ENCODE assay signal across 8 cellular contexts in the genomic region with DNA sequence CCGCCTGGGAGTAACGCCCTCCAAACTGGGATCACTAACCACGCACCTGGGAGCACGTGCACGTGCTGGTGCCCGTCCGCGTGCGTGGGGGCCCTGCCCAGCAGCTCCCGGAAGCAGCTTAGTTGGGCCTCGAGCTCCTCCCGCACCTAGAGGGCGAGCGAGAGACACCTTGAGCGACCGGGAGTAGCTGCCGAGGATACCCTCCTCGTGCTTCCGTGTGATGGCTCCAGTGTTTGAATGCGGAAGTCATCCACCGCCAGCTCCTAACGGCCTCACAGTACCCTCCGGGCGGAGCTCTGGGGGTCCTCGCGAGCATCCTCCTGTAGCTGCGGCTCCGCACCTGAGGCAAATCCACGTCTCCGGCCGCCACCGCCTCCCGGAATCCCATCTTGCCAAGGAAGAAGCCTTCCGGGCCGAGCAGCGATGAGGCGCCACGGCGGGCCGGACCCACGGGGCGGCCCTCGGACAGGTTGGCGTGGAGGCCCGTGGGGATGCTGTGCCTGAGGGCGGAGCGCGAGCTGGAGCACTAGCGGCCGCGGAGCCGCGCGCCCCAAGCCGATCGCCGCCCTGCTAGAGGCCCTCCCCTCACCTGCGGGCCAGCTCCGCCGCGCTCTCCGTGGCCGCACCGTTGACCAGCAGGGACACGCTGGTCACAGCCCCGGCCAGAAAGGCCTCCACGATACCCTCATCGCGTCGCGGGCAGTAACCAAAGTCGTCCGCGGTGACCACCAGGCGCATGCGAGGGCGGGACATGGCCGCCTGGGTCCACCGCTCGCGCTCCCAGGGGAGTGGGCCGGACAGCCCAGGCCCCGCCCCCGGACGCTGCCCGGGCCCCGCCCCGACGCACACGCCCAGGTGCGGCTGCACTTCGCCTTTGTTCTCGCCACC. TPM values are rescaled to one million over a fixed set of nuclear protein-coding genes. Genes with fewer than 3 reads are reported as not detected.
DNase-seq lines count a peak whose midpoint lies in the region; ATAC-seq and TF ChIP-seq lines count a peak whose summit lies in the region.

A gene with protein sequence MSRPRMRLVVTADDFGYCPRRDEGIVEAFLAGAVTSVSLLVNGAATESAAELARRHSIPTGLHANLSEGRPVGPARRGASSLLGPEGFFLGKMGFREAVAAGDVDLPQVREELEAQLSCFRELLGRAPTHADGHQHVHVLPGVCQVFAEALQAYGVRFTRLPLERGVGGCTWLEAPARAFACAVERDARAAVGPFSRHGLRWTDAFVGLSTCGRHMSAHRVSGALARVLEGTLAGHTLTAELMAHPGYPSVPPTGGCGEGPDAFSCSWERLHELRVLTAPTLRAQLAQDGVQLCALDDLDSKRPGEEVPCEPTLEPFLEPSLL (minus strand): TSS at position 761 of the 888 bp plus-strand sequence. CDS start 8 bp downstream, at position 753.

- no peaks in the 10 kb centered on the region for H3K9me3 ChIP-seq in CD8-positive, alpha-beta T cell (ENCODE audit: low read length)
- no peaks in the 10 kb centered on the region for H3K9me3 ChIP-seq in duodenal mucosa (ENCODE audit: control insufficient read depth in 1 of 2, low read length in 2 of 2)
- no peaks in the 10 kb centered on the region for H3K9me3 ChIP-seq in lower lobe of right lung

- intact Hi-C loops in CD8-positive, alpha-beta T cell (cut with DNase I, micrococcal nuclease): loop anchor here (1.0 to 5.0 kb wide), 7 partner anchors 13 to 627 kb away; a partner anchor contains a TSS
- intact Hi-C loops in activated CD4-positive, alpha-beta memory T cell treated with anti-CD3 and anti-CD28 coated beads for 36 hours (cut with micrococcal nuclease): loop anchor here (1.0 to 5.0 kb wide), 3 partner anchors 13 to 59 kb away; a partner anchor contains a TSS
- intact Hi-C loops in lower lobe of right lung (cut with DNase I): no loop called here

- H3K4me1 Mint-ChIP-seq in CD8-positive, alpha-beta T cell (ENCODE audit: low read depth): peaks cover 37% of the 10 kb centered on the region
- H3K4me1 Mint-ChIP-seq in activated CD4-positive, alpha-beta memory T cell treated with anti-CD3 and anti-CD28 coated beads for 36 hours (ENCODE audit: low read depth): peaks cover 38% of the 10 kb centered on the region

- H3K36me3 Mint-ChIP-seq in CD8-positive, alpha-beta T cell: peaks cover 28% of the 10 kb centered on the region
- peaks cover 22% of the 10 kb centered on the region for H3K36me3 Mint-ChIP-seq in activated CD4-positive, alpha-beta memory T cell treated with anti-CD3 and anti-CD28 coated beads for 36 hours

- CTCF ChIA-PET in CD8-positive, alpha-beta T cell (lab: Charles Lee): interaction anchor here (0.6 to 7.5 kb wide), 14 partner anchors 10 to 61 kb away, joined by 3 to 83 read pairs (median 5); a partner anchor contains a TSS
- CTCF ChIA-PET in activated CD4-positive, alpha-beta memory T cell treated with anti-CD3 and anti-CD28 coated beads for 36 hours (lab: Charles Lee): interaction anchor here (0.6 to 6.1 kb wide), 25 partner anchors 8 to 627 kb away, joined by 3 to 151 read pairs (median 5); a partner anchor contains a TSS

- H3K9ac ChIP-seq in duodenal mucosa (ENCODE audit: low read depth in 1 of 2, low read length in 2 of 2): peak within 1 kb of the TSS; percentile 70 to 79

- no peaks in the 10 kb centered on the region for H3K27me3 ChIP-seq in CD8-positive, alpha-beta T cell (ENCODE audit: insufficient read depth, low read length)
- no peaks in the 10 kb centered on the region for H3K27me3 ChIP-seq in HL-60 (ENCODE audit: insufficient read depth, poor library complexity, severe bottlenecking)
- no peaks in the 10 kb centered on the region for H3K27me3 ChIP-seq in duodenal mucosa (ENCODE audit: control insufficient read depth in 1 of 2, insufficient read depth in 2 of 2, low read length in 2 of 2)
- H3K27me3 ChIP-seq in lower lobe of right lung (ENCODE audit: low read depth): no peaks in the 10 kb centered on the region

- peak within 1 kb of the TSS; percentile 99 for H3K4me3 ChIP-seq in CD8-positive, alpha-beta T cell (ENCODE audit: low read depth, low read length)
- H3K4me3 ChIP-seq in HL-60 (replicated peaks; ENCODE audit: insufficient read depth, low read length) (peak within 1 kb of the TSS; percentile 88), duodenal mucosa (ENCODE audit: low read depth in 1 of 2, low read length in 2 of 2) (peak within 1 kb of the TSS; percentile 77 to 94), lower lobe of right lung (peak within 1 kb of the TSS; percentile 98)

- TF ChIP-seq CTCF in CD8-positive, alpha-beta T cell (IDR thresholded peaks at IDR 0.05): peak; percentile 95
- TF ChIP-seq CTCF in HL-60 (IDR thresholded peaks at IDR 0.05; ENCODE audit: insufficient read depth, low read length): peak; percentile 53
- TF ChIP-seq CTCF in lower lobe of right lung (IDR thresholded peaks at IDR 0.05): peak; percentile 44

- H3K4me3 Mint-ChIP-seq in CD8-positive, alpha-beta T cell: peak within 1 kb of the TSS; percentile 93
- H3K4me3 Mint-ChIP-seq in activated CD4-positive, alpha-beta memory T cell treated with anti-CD3 and anti-CD28 coated beads for 36 hours: peak within 1 kb of the TSS; percentile 89

- peaks cover 42% of the 10 kb centered on the region for H3K4me1 ChIP-seq in CD8-positive, alpha-beta T cell (ENCODE audit: insufficient read depth, low read length)
- H3K4me1 ChIP-seq in duodenal mucosa (ENCODE audit: control insufficient read depth in 1 of 2, insufficient read depth in 2 of 2, low read length in 2 of 2) (peaks cover 12% of the 10 kb centered on the region in 2 donors), lower lobe of right lung (peaks cover 27% of the 10 kb centered on the region)

- ATAC-seq in CD8-positive, alpha-beta T cell: peak; percentile 84
- ATAC-seq in GM19455 (IDR thresholded peaks at IDR 0.05; ENCODE audit: unreplicated experiment) (peak; percentile 75), lower lobe of right lung (peak; percentile 98 to 99)

- POLR2A ChIA-PET in CD8-positive, alpha-beta T cell (lab: Charles Lee): interaction anchor here (0.7 to 4.1 kb wide), 12 partner anchors 10 to 106 kb away, joined by 3 to 62 read pairs (median 4); a partner anchor contains a TSS
- POLR2A ChIA-PET in activated CD4-positive, alpha-beta memory T cell treated with anti-CD3 and anti-CD28 coated beads for 36 hours (lab: Charles Lee): interaction anchor here (0.6 to 3.4 kb wide), 7 partner anchors 13 to 61 kb away, joined by 3 to 46 read pairs (median 7); a partner anchor contains a TSS

- H3K27ac Mint-ChIP-seq in CD8-positive, alpha-beta T cell: peak within 1 kb of the TSS; percentile 90
- H3K27ac Mint-ChIP-seq in activated CD4-positive, alpha-beta memory T cell treated with anti-CD3 and anti-CD28 coated beads for 36 hours: peak within 1 kb of the TSS; percentile 92

- no peaks in the 10 kb centered on the region for H3K9me3 Mint-ChIP-seq in CD8-positive, alpha-beta T cell
- H3K9me3 Mint-ChIP-seq in activated CD4-positive, alpha-beta memory T cell treated with anti-CD3 and anti-CD28 coated beads for 36 hours: no peaks in the 10 kb centered on the region

- H3K36me3 ChIP-seq in CD8-positive, alpha-beta T cell (ENCODE audit: insufficient read depth, low read length): peaks cover 9% of the 10 kb centered on the region
- H3K36me3 ChIP-seq in duodenal mucosa (ENCODE audit: control insufficient read depth in 1 of 2, insufficient read depth in 2 of 2, low read length in 2 of 2) (peaks cover 4 to 16% of the 10 kb centered on the region in 2 donors), lower lobe of right lung (peaks cover 12% of the 10 kb centered on the region)

- H3K27ac ChIP-seq in CD8-positive, alpha-beta T cell (ENCODE audit: low read depth, low read length): peak within 1 kb of the TSS; percentile 89
- H3K27ac ChIP-seq in HL-60 (replicated peaks) (peak within 1 kb of the TSS; percentile 95), duodenal mucosa (ENCODE audit: low read depth, low read length) (peak within 1 kb of the TSS; percentile 64), lower lobe of right lung (peak within 1 kb of the TSS; percentile 82)

- H3K27me3 Mint-ChIP-seq in CD8-positive, alpha-beta T cell (ENCODE audit: low read depth): no peaks in the 10 kb centered on the region
- H3K27me3 Mint-ChIP-seq in activated CD4-positive, alpha-beta memory T cell treated with anti-CD3 and anti-CD28 coated beads for 36 hours: no peaks in the 10 kb centered on the region

- peak; percentile 91 to 97 (median 95) for DNase-seq in CD8-positive, alpha-beta T cell
- DNase-seq in HL-60 (ENCODE audit: low read depth in 1 of 2, low spot score in 1 of 2) (peak; percentile 95 to 97), NCI-H82 treated with DMSO at 0.1 percent for 48 hours (lab: John Stamatoyannopoulos, UW; ENCODE audit: unreplicated experiment) (peak; percentile 72), lower lobe of right lung (peak; percentile 95)
- DNase-seq in activated CD4-positive, alpha-beta memory T cell treated with anti-CD3 and anti-CD28 coated beads for 36 hours: peak; percentile 96
- DNase-seq in stimulated activated CD4-positive, alpha-beta T cell treated with anti-CD3 and anti-CD28 coated beads, TNF-alpha, amount 100 ng/mL, for 1 hour (ENCODE audit: low read depth in 3 of 3, low spot score in 1 of 3): peak; percentile 86 to 96 (median 89)

RNA-seq across cellular contexts. Expression of the gene that starts here (rescaled TPM):
- total RNA-seq in CD8-positive, alpha-beta T cell: 10 to 100 TPM; 25.6 to 26.0 TPM
- total RNA-seq in activated CD4-positive, alpha-beta memory T cell treated with anti-CD3 and anti-CD28 coated beads for 36 hours: 10 to 100 TPM; 45.3 to 47.1 TPM
- total RNA-seq in lower lobe of right lung: 13.1 TPM

Comparison
In these comparisons a context has a peak if more than half of its experiments do, and no peak if none do; other contexts are left out.
1. Peak in every context shown above with its lines: DNase-seq, ATAC-seq, H3K4me3 ChIP-seq and H3K27ac ChIP-seq.
2. CTCF ChIP-seq: peak in every context shown above with its lines; median percentile 95 in CD8-positive, alpha-beta T cell; 53 in HL-60; 44 in lower lobe of right lung.